20 cellular contexts compared by ENCODE assay signal in genomic region chr17:45973099-45973838, GRCh38. TPM values are rescaled to one million over a fixed set of nuclear protein-coding genes. Genes with fewer than 3 reads are reported as not detected.
DNase-seq lines count a peak whose midpoint lies in the region; ATAC-seq and TF ChIP-seq lines count a peak whose summit lies in the region.
"Had no signal": no experiment of that assay in that cellular context is flagged by ENCODE, and none has a peak within 500 bp of the region (broad histone marks: within the 10 kb centered on the region; RNA-seq: fewer than 3 reads in every experiment).

No MANE protein-coding gene starts in this region.

- H3K27me3 ChIP-seq in endodermal cell (ENCODE audit: control insufficient read depth, insufficient read depth, low read length, poor library complexity, severe bottlenecking) = no peaks in the 10 kb centered on the region

- H3K4me1 ChIP-seq in endodermal cell (ENCODE audit: control insufficient read depth, insufficient read depth, low read length) = no peaks in the 10 kb centered on the region
- H3K4me1 ChIP-seq: lower lobe of right lung had no signal

- no peak for TF ChIP-seq CTCF in endodermal cell (conservative IDR thresholded peaks at IDR 0.05)

- 92 to 93% methylated on average over 12 to 13 of the region's 13 CpGs for WGBS in endodermal cell (ENCODE audit: insufficient coverage in 1 of 2, insufficient read length in 1 of 2), 2 experiments

- no peak overlapping the region for H3K4me3 Mint-ChIP-seq in endodermal cell
- H3K4me3 Mint-ChIP-seq: CD14-positive monocyte, HFFc6, T-helper 17 cell had no signal

- H3K9ac ChIP-seq in endodermal cell (ENCODE audit: extremely low read depth, low read length, poor library complexity, severe bottlenecking) = no peak overlapping the region
- H3K9ac ChIP-seq: KMS-11 had no signal

- H3K27me3 Mint-ChIP-seq in endodermal cell (ENCODE audit: insufficient read depth) = peaks cover 6% of the 10 kb centered on the region
- H3K27me3 Mint-ChIP-seq: T-helper 17 cell had no signal

- ATAC-seq in Right ventricle myocardium superior (ENCODE audit: poor library complexity) = peak; percentile 88
- ATAC-seq in esophagus mucosa = peak; percentile 77
- ATAC-seq: activated naive CD4-positive, alpha-beta T cell treated with anti-CD3 and anti-CD28 coated beads, Interleukin-2, amount 50 U/mL, for 72 hours; lower lobe of right lung; T-helper 17 cell had no signal

- no peaks in the 10 kb centered on the region for H3K9me3 ChIP-seq in endodermal cell (ENCODE audit: control insufficient read depth, low read length)
- H3K9me3 ChIP-seq: lower lobe of right lung had no signal

- H3K27ac ChIP-seq in endodermal cell (ENCODE audit: low read depth, low read length) = no peak overlapping the region
- H3K27ac ChIP-seq: KMS-11, lower lobe of right lung, WERI-Rb-1 had no signal

- intact Hi-C loops in Right ventricle myocardium superior (cut with DNase I) = no loop called here
- intact Hi-C loops in cardiac septum (cut with DNase I) = no loop called here
- intact Hi-C loops in posterior vena cava (cut with DNase I) = loop anchor here in 1 of 2 donors (10.0 kb wide), 1 partner anchor 1668 kb away; the partner anchor contains the start of gene RUNDC3A

- DNase-seq in Right ventricle myocardium superior (peak; percentile 75), cardiac septum (ENCODE audit: low spot score) (no peak), posterior vena cava (ENCODE audit: low spot score) (peak; percentile 53), dedifferentiated amniotic fluid mesenchymal stem cell (ENCODE audit: extremely low spot score) (no peak), NCI-H146 (lab: John Stamatoyannopoulos, UW) (no peak), endodermal cell (no peak), NCI-H526 (lab: John Stamatoyannopoulos, UW) (no peak)
- DNase-seq: HFFc6, lower lobe of right lung, NCI-H187 treated with DMSO at 0.1 percent for 48 hours, NCI-H226, T-helper 17 cell, WERI-Rb-1 had no signal

- H3K36me3 ChIP-seq in endodermal cell (ENCODE audit: control insufficient read depth, insufficient read depth, low read length) = no peaks in the 10 kb centered on the region
- H3K36me3 ChIP-seq: lower lobe of right lung, WERI-Rb-1 had no signal

- no peak overlapping the region for H3K27ac Mint-ChIP-seq in endodermal cell
- H3K27ac Mint-ChIP-seq: activated naive CD4-positive, alpha-beta T cell treated with anti-CD3 and anti-CD28 coated beads, Interleukin-2, amount 50 U/mL, for 72 hours; HFFc6; T-helper 17 cell had no signal

- no peaks in the 10 kb centered on the region for H3K9me3 Mint-ChIP-seq in endodermal cell

- no peak overlapping the region for H3K4me3 ChIP-seq in endodermal cell (ENCODE audit: low read length)
- H3K4me3 ChIP-seq: lower lobe of right lung had no signal

- H3K4me1 Mint-ChIP-seq in endodermal cell = no peaks in the 10 kb centered on the region
- H3K4me1 Mint-ChIP-seq: CD14-positive monocyte, T-helper 17 cell had no signal

- no peaks in the 10 kb centered on the region for H3K36me3 Mint-ChIP-seq in endodermal cell (ENCODE audit: low read depth)
- H3K36me3 Mint-ChIP-seq: CD14-positive monocyte had no signal

RNA-seq across cellular contexts. Expression of gene STH, which starts 25.8 kb away (rescaled TPM):
- not detected for total RNA-seq in Right ventricle myocardium superior
- not detected for total RNA-seq in cardiac septum
- not detected for total RNA-seq in esophagus mucosa
- total RNA-seq in posterior vena cava = not detected
- total RNA-seq in endodermal cell = not detected
- polyA plus RNA-seq in endodermal cell (2013, experiment 1 of 2) = not detected
- polyA plus RNA-seq in endodermal cell (2013, experiment 2 of 2) = not detected
- total RNA-seq: activated naive CD4-positive, alpha-beta T cell treated with anti-CD3 and anti-CD28 coated beads, Interleukin-2, amount 50 U/mL, for 72 hours; aorta; HFFc6; lower lobe of right lung; renal cortical epithelial cell; T-helper 17 cell; ureter had no signal
- polyA plus RNA-seq: aorta, CD14-positive monocyte had no signal

Comparison
In these comparisons a context has a peak if more than half of its experiments do, and no peak if none do; other contexts are left out.
1. DNase-seq: peak in Right ventricle myocardium superior (single experiment) and posterior vena cava (single experiment); none in cardiac septum (single experiment), dedifferentiated amniotic fluid mesenchymal stem cell (single experiment), NCI-H146 (single experiment), endodermal cell (single experiment) and NCI-H526 (0 of 2).